ENCODE assay signal across 8 cellular contexts in genomic region chr7:44196450-44196872, GRCh38. TPM values are rescaled to one million over a fixed set of nuclear protein-coding genes. Genes with fewer than 3 reads are reported as not detected.
DNase-seq lines count a peak whose midpoint lies in the region; ATAC-seq and TF ChIP-seq lines count a peak whose summit lies in the region.

No MANE protein-coding gene starts in this region.

- H2AFZ ChIP-seq in IMR-90 (replicated peaks; ENCODE audit: low read length, poor library complexity), result peak overlapping the region; percentile 11
- no peak overlapping the region for H2AFZ ChIP-seq in mesenchymal stem cell (ENCODE audit: low read depth, low read length)

- POLR2A ChIA-PET in IMR-90 (lab: Charles Lee; ENCODE audit: unreplicated experiment), result interaction anchor here (1.0 kb wide), 1 partner anchor 124 kb away, joined by 3 read pairs; no protein-coding TSS in a partner anchor

- H2AK5ac ChIP-seq in IMR-90 (ENCODE audit: low read depth, low read length) (no peak overlapping the region), mesenchymal stem cell (ENCODE audit: low read length, severe bottlenecking) (no peak overlapping the region)

- H3K9me3 ChIP-seq in IMR-90 (ENCODE audit: control insufficient read depth, insufficient read depth, low read length), result no peaks in the 10 kb centered on the region
- no peaks in the 10 kb centered on the region for H3K9me3 ChIP-seq in mesenchymal stem cell (ENCODE audit: control insufficient read depth, low read length)

- no peak overlapping the region for H4K5ac ChIP-seq in IMR-90 (ENCODE audit: low read depth, low read length)

- peak; percentile 94 for TF ChIP-seq RAD21 in IMR-90 (IDR thresholded peaks at IDR 0.05; ENCODE audit: low read length)

- no peak overlapping the region for H2BK5ac ChIP-seq in IMR-90 (ENCODE audit: low read depth, low read length, poor library complexity, severe bottlenecking)
- no peak overlapping the region for H2BK5ac ChIP-seq in mesenchymal stem cell (ENCODE audit: low read depth, low read length, poor library complexity, severe bottlenecking)

- H3K36me3 ChIP-seq in IMR-90 (ENCODE audit: control insufficient read depth, insufficient read depth, low read length) (no peaks in the 10 kb centered on the region), mesenchymal stem cell (ENCODE audit: control insufficient read depth in 1 of 2, insufficient read depth in 2 of 2, low read depth in 1 of 2, low read length in 2 of 2) (no peaks in the 10 kb centered on the region)

- no TSS peak for BruUV-seq in IMR-90 (replicated peaks; lab: Mats Ljungman, UMichigan)

- in situ Hi-C loops in IMR-90 (cut with MboI; ENCODE audit: low sequenced_read_pairs), result loop anchor here (5.0 to 10.0 kb wide), 2 partner anchors 72 to 129 kb away; partner anchors contain the start of genes PGAM2 and POLD2

- TF ChIP-seq CTCF in IMR-90 (conservative IDR thresholded peaks at IDR 0.05; ENCODE audit: low read depth, low read length), result peak; percentile 92

- H3K27me3 ChIP-seq in IMR-90 (ENCODE audit: control insufficient read depth, insufficient read depth, low read length), result peaks cover 10% of the 10 kb centered on the region; the same call in 1 of the 2 replicates
- peaks cover 4 to 10% of the 10 kb centered on the region in 2 experiments for H3K27me3 ChIP-seq in mesenchymal stem cell (ENCODE audit: control insufficient read depth in 1 of 2, insufficient read depth in 1 of 2, low read length in 2 of 2)

- H2BK12ac ChIP-seq in mesenchymal stem cell (ENCODE audit: low read length in 2 of 2), result no peak overlapping the region

- H3K9ac ChIP-seq in IMR-90 (ENCODE audit: low read depth, low read length), result no peak overlapping the region
- peak overlapping the region; percentile 26 for H3K9ac ChIP-seq in mesenchymal stem cell (ENCODE audit: low read length)

- CTCF ChIA-PET in IMR-90 (lab: Yijun Ruan, JAX), result interaction anchor here (0.6 to 1.7 kb wide), 6 partner anchors 11 to 997 kb away, joined by 3 to 8 read pairs (median 3); partner anchors contain the start of gene POLD2

- H3K56ac ChIP-seq in IMR-90 (ENCODE audit: extremely low read depth, insufficient read depth, low read length), result no peak overlapping the region

- no peak overlapping the region for H2BK120ac ChIP-seq in IMR-90 (ENCODE audit: low read depth, low read length)
- H2BK120ac ChIP-seq in mesenchymal stem cell (ENCODE audit: low read depth, low read length), result no peak overlapping the region

- ATAC-seq in IMR-90 (ENCODE audit: low read depth), result peak; percentile 77
- ATAC-seq in GM21447 (IDR thresholded peaks at IDR 0.05; ENCODE audit: unreplicated experiment), result no peak
- ATAC-seq in HG03571 (IDR thresholded peaks at IDR 0.05; ENCODE audit: unreplicated experiment), result no peak

- H3K18ac ChIP-seq in IMR-90 (ENCODE audit: low read depth, low read length) (no peak overlapping the region), mesenchymal stem cell (ENCODE audit: low read depth in 1 of 2, low read length in 2 of 2) (no peak overlapping the region)

- H3K23ac ChIP-seq in IMR-90 (ENCODE audit: low read depth, low read length), result no peak overlapping the region
- no peak overlapping the region for H3K23ac ChIP-seq in mesenchymal stem cell (ENCODE audit: low read length in 2 of 2)

- H3K9me1 ChIP-seq in IMR-90 (ENCODE audit: insufficient read depth, low read length), result no peaks in the 10 kb centered on the region

- no peak overlapping the region for H2BK20ac ChIP-seq in IMR-90 (ENCODE audit: low read depth, low read length)

- H3K27ac ChIP-seq in IMR-90 (ENCODE audit: insufficient read depth, low read length) (no peak overlapping the region), mesenchymal stem cell (ENCODE audit: low read length, poor library complexity, severe bottlenecking) (no peak overlapping the region)

- H4K20me1 ChIP-seq in IMR-90 (ENCODE audit: insufficient read depth, low read length), result no peaks in the 10 kb centered on the region

- peak; percentile 40 for DNase-seq in SIG-M5 treated with dmso at 0.1 percent for 504 hours (lab: John Stamatoyannopoulos, UW; ENCODE audit: unreplicated experiment)
- no peak for DNase-seq in SIG-M5 (lab: John Stamatoyannopoulos, UW)
- DNase-seq in IMR-90, result peak; percentile 54
- peak; percentile 65 for DNase-seq in RPMI8226
- DNase-seq in dermis microvascular lymphatic vessel endothelial cell (ENCODE audit: low read depth in 2 of 2), result peak; percentile 28 to 56
- peak; percentile 69 for DNase-seq in mesenchymal stem cell

- H3K4ac ChIP-seq in IMR-90 (ENCODE audit: low read depth, low read length), result no peak overlapping the region
- no peak overlapping the region for H3K4ac ChIP-seq in mesenchymal stem cell (ENCODE audit: low read depth in 1 of 2, low read length in 2 of 2)

- H2BK15ac ChIP-seq in IMR-90 (ENCODE audit: low read depth, low read length), result no peak overlapping the region
- no peak overlapping the region for H2BK15ac ChIP-seq in mesenchymal stem cell (ENCODE audit: low read depth, poor library complexity, severe bottlenecking)

- no peaks in the 10 kb centered on the region for H3K4me1 ChIP-seq in IMR-90 (ENCODE audit: control insufficient read depth, insufficient read depth, low read length)
- H3K4me1 ChIP-seq in mesenchymal stem cell (ENCODE audit: control insufficient read depth, insufficient read depth, low read depth, low read length), result peaks cover 10% of the 10 kb centered on the region

- H3K4me2 ChIP-seq in IMR-90 (ENCODE audit: low read depth, low read length) (no peak overlapping the region), mesenchymal stem cell (ENCODE audit: low read length, poor library complexity, severe bottlenecking) (no peak overlapping the region)

- H4K8ac ChIP-seq in IMR-90 (ENCODE audit: low read depth in 2 of 2, low read length in 2 of 2) (no peak overlapping the region), mesenchymal stem cell (ENCODE audit: low read length) (no peak overlapping the region)

- no peak for TF ChIP-seq POLR2A in IMR-90 (IDR thresholded peaks at IDR 0.05; ENCODE audit: low read depth, low read length)

- no peak overlapping the region for H3K14ac ChIP-seq in IMR-90 (replicated peaks; ENCODE audit: low read depth, low read length)
- H3K14ac ChIP-seq in mesenchymal stem cell (ENCODE audit: low read length in 2 of 2), result no peak overlapping the region

- no CpG with 5 or more reads among the region's 3 CpGs for WGBS in IMR-90 (ENCODE audit: extremely low coverage in 2 of 2, insufficient read length in 1 of 2), 2 experiments
- WGBS in mesenchymal stem cell, result 74% methylated on average over 2 of the region's 3 CpGs

- H4K91ac ChIP-seq in IMR-90 (ENCODE audit: insufficient read depth, low read depth, low read length) (no peak overlapping the region), mesenchymal stem cell (ENCODE audit: low read length) (no peak overlapping the region)

- H3K4me3 ChIP-seq in IMR-90 (ENCODE audit: insufficient read depth, low read depth, low read length), result no peak overlapping the region
- no peak overlapping the region for H3K4me3 ChIP-seq in mesenchymal stem cell (ENCODE audit: insufficient read depth in 1 of 2, low read depth in 1 of 2, low read length in 2 of 2)

- dilution Hi-C loops in IMR-90 (cut with HindIII; ENCODE audit: low sequenced_read_pairs, unreplicated experiment), result no loop called here

- no peak overlapping the region for H2AK9ac ChIP-seq in IMR-90 (replicated peaks; ENCODE audit: low read depth, low read length, poor library complexity)

- intact Hi-C loops in IMR-90 (cut with micrococcal nuclease), result loop anchor here (1.0 kb wide), 2 partner anchors 65 to 124 kb away; no protein-coding TSS in a partner anchor

- H3K79me1 ChIP-seq in IMR-90 (ENCODE audit: low read depth in 1 of 2, low read length in 2 of 2), result peaks cover 0 to 2% of the 10 kb centered on the region in 2 experiments; a peak in 2 of 4 replicates
- H3K79me1 ChIP-seq in mesenchymal stem cell (replicated peaks; ENCODE audit: low read length, poor library complexity, severe bottlenecking), result no peaks in the 10 kb centered on the region

TF ChIP-seq in IMR-90, 13 proteins besides CTCF, POLR2A, EP300 and RAD21:
- 0 out of 2 replicates have a peak, but pooled peaks have one; percentile 17 for TF ChIP-seq CEBPB (IDR thresholded peaks at IDR 0.05; ENCODE audit: low read depth, low read length)
- no peak; the same call in 1 of the 2 replicates for TF ChIP-seq CHD1 (IDR thresholded peaks at IDR 0.05; ENCODE audit: low read depth, low read length)
- TF ChIP-seq RCOR1 (IDR thresholded peaks at IDR 0.05; ENCODE audit: insufficient replicate concordance, low read length), result no peak
- peak; percentile 94 for TF ChIP-seq SMC3 (IDR thresholded peaks at IDR 0.05; ENCODE audit: low read depth, low read length)

RNA-seq across cellular contexts. Expression of gene YKT6, which starts 4.3 kb away (rescaled TPM):
- total RNA-seq in IMR-90 (2012; rRNA removed), result 98.6 and 120 TPM in 2 replicates
- polyA plus RNA-seq in IMR-90 (2012; rRNA removed), result 110 and 115 TPM in 2 replicates
- polyA plus RNA-seq in IMR-90 (2012; cell fraction: cytosol; rRNA removed), result 108 and 137 TPM in 2 replicates
- polyA plus RNA-seq in IMR-90 (2012; cell fraction: nucleus; rRNA removed; ENCODE audit: low replicate concordance), result 79.7 and 108 TPM in 2 replicates
- 83.7 and 95.2 TPM in 2 replicates for total RNA-seq in dermis microvascular lymphatic vessel endothelial cell
- 133 TPM for polyA plus RNA-seq in mesenchymal stem cell (2013, experiment 1 of 2)
- polyA plus RNA-seq in mesenchymal stem cell (2013, experiment 2 of 2), result 137 TPM

RNA-seq across cellular contexts. Expression of gene GCK, which starts 7.2 kb away (rescaled TPM):
- total RNA-seq in IMR-90 (2012; rRNA removed), result 0.18 and 0.28 TPM in 2 replicates
- polyA plus RNA-seq in IMR-90 (2012; rRNA removed), result 0.07 and 0.14 TPM in 2 replicates
- polyA plus RNA-seq in IMR-90 (2012; cell fraction: cytosol; rRNA removed), result 0.36 and 0.54 TPM in 2 replicates
- polyA plus RNA-seq in IMR-90 (2012; cell fraction: nucleus; rRNA removed; ENCODE audit: low replicate concordance), result 0.05 and 0.21 TPM in 2 replicates
- total RNA-seq in dermis microvascular lymphatic vessel endothelial cell, result 0.26 and 0.38 TPM in 2 replicates
- polyA plus RNA-seq in mesenchymal stem cell (2013, experiment 1 of 2), result 0.06 TPM
- 0.10 TPM for polyA plus RNA-seq in mesenchymal stem cell (2013, experiment 2 of 2)

RNA-seq across cellular contexts. Expression of gene MYL7, which starts 55.3 kb away (rescaled TPM):
- total RNA-seq in IMR-90 (2012; rRNA removed) (not detected in 2 replicates), dermis microvascular lymphatic vessel endothelial cell (not detected in 2 replicates)
- 0.24 TPM in 1 of 2 replicates, not detected in the other for polyA plus RNA-seq in IMR-90 (2012; rRNA removed)
- polyA plus RNA-seq in IMR-90 (2012; cell fraction: cytosol; rRNA removed), result not detected in 2 replicates
- 0.40 TPM in 1 of 2 replicates, not detected in the other for polyA plus RNA-seq in IMR-90 (2012; cell fraction: nucleus; rRNA removed; ENCODE audit: low replicate concordance)
- polyA plus RNA-seq in mesenchymal stem cell (2013, experiment 1 of 2), result not detected
- not detected for polyA plus RNA-seq in mesenchymal stem cell (2013, experiment 2 of 2)
